In the genomic region with DNA sequence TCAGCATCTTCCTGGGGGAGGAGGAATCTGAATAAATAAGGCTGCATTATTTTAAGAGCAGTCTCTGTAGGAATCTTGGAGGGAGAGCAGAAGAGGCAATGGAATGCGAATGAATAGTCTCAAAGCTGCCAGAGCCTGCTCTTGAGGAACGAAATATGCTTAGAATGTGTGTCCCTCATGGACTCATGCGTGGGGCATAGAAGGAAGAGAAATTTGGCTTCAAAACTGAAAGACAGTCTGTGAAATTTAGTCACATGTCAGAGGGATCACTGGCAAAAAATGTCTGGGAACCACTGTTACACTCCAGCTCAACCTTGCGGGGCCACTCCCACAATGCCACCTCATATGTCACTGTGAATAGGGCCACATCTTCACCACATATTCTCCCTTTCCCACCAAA, we compare ENCODE assay signal across 15 cellular contexts.
DNase-seq lines count a peak whose midpoint lies in the region; ATAC-seq and TF ChIP-seq lines count a peak whose summit lies in the region.
"Had no signal": no experiment of that assay in that cellular context is flagged by ENCODE, and none has a peak within 500 bp of the region (broad histone marks: within the 10 kb centered on the region; RNA-seq: fewer than 3 reads in every experiment).

No MANE protein-coding gene starts in this region.

- intact Hi-C loops in right lobe of liver (cut with DNase I) = no loop called here

- H3K27me3 ChIP-seq in adipocyte (replicated peaks; ENCODE audit: control insufficient read depth, insufficient read depth, low read length) = no peaks in the 10 kb centered on the region
- H3K27me3 ChIP-seq in right lobe of liver = no peaks in the 10 kb centered on the region
- no peaks in the 10 kb centered on the region for H3K27me3 ChIP-seq in Peyer's patch
- H3K27me3 ChIP-seq: sigmoid colon, vagina had no signal

- H3K9ac ChIP-seq in adipocyte (ENCODE audit: low read length) = no peak overlapping the region

- H3K4me1 ChIP-seq in adipocyte (ENCODE audit: control insufficient read depth, insufficient read depth, low read length) (peaks cover 39% of the 10 kb centered on the region), right lobe of liver (no peaks in the 10 kb centered on the region), Peyer's patch (no peaks in the 10 kb centered on the region)
- H3K4me1 ChIP-seq: vagina had no signal

- TF ChIP-seq POLR2A in right lobe of liver (IDR thresholded peaks at IDR 0.05) = no peak
- TF ChIP-seq POLR2A in Peyer's patch (IDR thresholded peaks at IDR 0.05) = no peak

- H3K9me3 ChIP-seq in adipocyte (ENCODE audit: control insufficient read depth, low read length) = no peaks in the 10 kb centered on the region
- no peaks in the 10 kb centered on the region for H3K9me3 ChIP-seq in right lobe of liver
- no peaks in the 10 kb centered on the region for H3K9me3 ChIP-seq in Peyer's patch
- H3K9me3 ChIP-seq: sigmoid colon, vagina had no signal

- no peak for DNase-seq in activated T-cell treated with anti-CD3 and anti-CD28 coated beads, Interleukin-2, amount 50 U/mL, for 24 hours
- no peak for DNase-seq in activated T-cell treated with anti-CD3 and anti-CD28 coated beads, Interleukin-2, amount 50 U/mL, for 4 hours
- DNase-seq in adipocyte (ENCODE audit: low read depth) (peak; percentile 46), hepatic stellate cell (ENCODE audit: low spot score) (peak; percentile 26), NCI-H748 treated with DMSO at 0.1 percent for 48 hours (lab: John Stamatoyannopoulos, UW) (no peak), right lobe of liver (no peak), Peyer's patch (no peak)
- DNase-seq in stimulated activated naive B cell treated with anti-CD40 and anti-IgM and Interleukin-4, amounts not matched to agents 10 μg/mL and 1 μg/mL and 100 μg/mL, for 72 hours = no peak
- DNase-seq: ACHN; activated CD8-positive, alpha-beta memory T cell treated with anti-CD3 and anti-CD28 coated beads, Interleukin-2, amount 50 U/mL, for 48 hours; central memory CD4-positive, alpha-beta T cell; erythroblast; NCI-H1092; sigmoid colon had no signal

- H3K9me3 Mint-ChIP-seq in activated T-cell treated with anti-CD3 and anti-CD28 coated beads, Interleukin-2, amount 50 U/mL, for 24 hours = no peaks in the 10 kb centered on the region
- H3K9me3 Mint-ChIP-seq in activated T-cell treated with anti-CD3 and anti-CD28 coated beads, Interleukin-2, amount 50 U/mL, for 4 hours = no peaks in the 10 kb centered on the region
- H3K9me3 Mint-ChIP-seq in stimulated activated naive B cell treated with anti-CD40 and anti-IgM and Interleukin-4, amounts not matched to agents 10 μg/mL and 1 μg/mL and 100 μg/mL, for 72 hours = no peaks in the 10 kb centered on the region

- WGBS in right lobe of liver (ENCODE audit: insufficient coverage, low coverage, low lambda C conversion rate, missing lambda C conversion rate) = 86% methylated on average over 4 of the region's 4 CpGs

- peaks cover 96% of the 10 kb centered on the region for H3K4me1 Mint-ChIP-seq in activated T-cell treated with anti-CD3 and anti-CD28 coated beads, Interleukin-2, amount 50 U/mL, for 24 hours (ENCODE audit: low read depth)
- H3K4me1 Mint-ChIP-seq in activated T-cell treated with anti-CD3 and anti-CD28 coated beads, Interleukin-2, amount 50 U/mL, for 4 hours (ENCODE audit: low read depth) = peaks cover 82% of the 10 kb centered on the region
- peaks cover 53 to 87% of the 10 kb centered on the region in 2 donors for H3K4me1 Mint-ChIP-seq in stimulated activated naive B cell treated with anti-CD40 and anti-IgM and Interleukin-4, amounts not matched to agents 10 μg/mL and 1 μg/mL and 100 μg/mL, for 72 hours

- no peak for ATAC-seq in activated T-cell treated with anti-CD3 and anti-CD28 coated beads, Interleukin-2, amount 50 U/mL, for 4 hours
- no peak for ATAC-seq in stimulated activated naive B cell treated with anti-CD40 and anti-IgM and Interleukin-4, amounts not matched to agents 10 μg/mL and 1 μg/mL and 100 μg/mL, for 72 hours (replicated peaks)
- no peak for ATAC-seq in right lobe of liver

- H3K36me3 Mint-ChIP-seq in activated T-cell treated with anti-CD3 and anti-CD28 coated beads, Interleukin-2, amount 50 U/mL, for 24 hours (ENCODE audit: low read depth) = peaks cover 66% of the 10 kb centered on the region
- H3K36me3 Mint-ChIP-seq in activated T-cell treated with anti-CD3 and anti-CD28 coated beads, Interleukin-2, amount 50 U/mL, for 4 hours (ENCODE audit: insufficient read depth) = peaks cover 56% of the 10 kb centered on the region
- peaks cover 54 to 78% of the 10 kb centered on the region in 2 donors for H3K36me3 Mint-ChIP-seq in stimulated activated naive B cell treated with anti-CD40 and anti-IgM and Interleukin-4, amounts not matched to agents 10 μg/mL and 1 μg/mL and 100 μg/mL, for 72 hours

- TF ChIP-seq CTCF in right lobe of liver (IDR thresholded peaks at IDR 0.05) (no peak), Peyer's patch (IDR thresholded peaks at IDR 0.05) (no peak)

- no peaks in the 10 kb centered on the region for H3K27me3 Mint-ChIP-seq in activated T-cell treated with anti-CD3 and anti-CD28 coated beads, Interleukin-2, amount 50 U/mL, for 24 hours
- H3K27me3 Mint-ChIP-seq in activated T-cell treated with anti-CD3 and anti-CD28 coated beads, Interleukin-2, amount 50 U/mL, for 4 hours (ENCODE audit: low read depth) = no peaks in the 10 kb centered on the region
- H3K27me3 Mint-ChIP-seq in stimulated activated naive B cell treated with anti-CD40 and anti-IgM and Interleukin-4, amounts not matched to agents 10 μg/mL and 1 μg/mL and 100 μg/mL, for 72 hours = no peaks in the 10 kb centered on the region

- H3K27ac ChIP-seq in right lobe of liver (no peak overlapping the region), Peyer's patch (no peak overlapping the region)
- H3K27ac ChIP-seq: sigmoid colon, vagina had no signal

- H3K4me3 ChIP-seq in adipocyte (ENCODE audit: low read length) = no peak overlapping the region
- no peak overlapping the region for H3K4me3 ChIP-seq in right lobe of liver
- no peak overlapping the region for H3K4me3 ChIP-seq in Peyer's patch
- H3K4me3 ChIP-seq: sigmoid colon, vagina had no signal

- no peaks in the 10 kb centered on the region for H3K36me3 ChIP-seq in adipocyte (ENCODE audit: control insufficient read depth, insufficient read depth, low read length, severe bottlenecking)
- no peaks in the 10 kb centered on the region for H3K36me3 ChIP-seq in right lobe of liver
- H3K36me3 ChIP-seq in Peyer's patch = no peaks in the 10 kb centered on the region
- H3K36me3 ChIP-seq: sigmoid colon, vagina had no signal

- H3K27ac Mint-ChIP-seq in activated T-cell treated with anti-CD3 and anti-CD28 coated beads, Interleukin-2, amount 50 U/mL, for 24 hours = peak overlapping the region; percentile 88
- peak overlapping the region; percentile 89 for H3K27ac Mint-ChIP-seq in stimulated activated naive B cell treated with anti-CD40 and anti-IgM and Interleukin-4, amounts not matched to agents 10 μg/mL and 1 μg/mL and 100 μg/mL, for 72 hours

- peak overlapping the region; percentile 1 for H3K4me3 Mint-ChIP-seq in activated T-cell treated with anti-CD3 and anti-CD28 coated beads, Interleukin-2, amount 50 U/mL, for 24 hours
- H3K4me3 Mint-ChIP-seq in activated T-cell treated with anti-CD3 and anti-CD28 coated beads, Interleukin-2, amount 50 U/mL, for 4 hours = no peak overlapping the region
- peak overlapping the region in 1 of 2 donors; percentile 25 for H3K4me3 Mint-ChIP-seq in stimulated activated naive B cell treated with anti-CD40 and anti-IgM and Interleukin-4, amounts not matched to agents 10 μg/mL and 1 μg/mL and 100 μg/mL, for 72 hours

Comparison
In these comparisons a context has a peak if more than half of its experiments do, and no peak if none do; other contexts are left out.
1. DNase-seq: peak in adipocyte (single experiment) and hepatic stellate cell (single experiment); none in activated T-cell treated with anti-CD3 and anti-CD28 coated beads, Interleukin-2, amount 50 U/mL, for 24 hours (single experiment), activated T-cell treated with anti-CD3 and anti-CD28 coated beads, Interleukin-2, amount 50 U/mL, for 4 hours (single experiment), stimulated activated naive B cell treated with anti-CD40 and anti-IgM and Interleukin-4, amounts not matched to agents 10 μg/mL and 1 μg/mL and 100 μg/mL, for 72 hours (single experiment), NCI-H748 treated with DMSO at 0.1 percent for 48 hours (single experiment), right lobe of liver (0 of 3) and Peyer's patch (0 of 3).